In the genomic region with DNA sequence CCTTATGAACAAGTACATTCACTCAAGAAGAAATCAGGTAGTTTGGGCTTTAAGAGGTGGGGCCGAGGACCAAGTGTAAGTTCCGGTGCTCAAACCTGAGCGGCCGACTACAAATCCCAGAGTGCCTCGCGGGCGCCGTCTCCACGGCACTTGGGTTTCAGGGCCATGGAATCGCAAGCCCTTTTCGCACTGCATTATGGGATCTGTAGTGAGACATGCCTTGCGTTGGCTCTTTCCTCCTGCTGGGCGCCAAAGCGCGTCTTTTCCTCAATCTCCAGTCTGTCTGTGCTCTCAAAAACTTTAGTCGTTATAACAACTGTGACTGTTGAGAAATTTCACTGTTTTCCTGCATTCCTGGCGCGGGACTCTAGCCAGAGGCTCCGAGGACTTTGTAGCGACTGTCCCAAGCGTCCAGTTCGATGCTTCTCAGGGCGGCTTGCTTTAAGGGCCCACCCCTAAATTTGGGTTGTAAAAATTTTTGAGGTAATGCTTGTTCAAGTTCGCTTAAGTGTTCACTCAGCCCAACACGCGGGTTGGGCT, we compare ENCODE assay signal across 1 cellular context.
TF ChIP-seq lines count a peak whose summit lies in the region.

No MANE protein-coding gene starts in this region.

TF ChIP-seq in K562, 482 proteins besides CTCF, POLR2A, EP300 and RAD21 (continued from another document and continues in another):
- TF ChIP-seq, protein P1, sequence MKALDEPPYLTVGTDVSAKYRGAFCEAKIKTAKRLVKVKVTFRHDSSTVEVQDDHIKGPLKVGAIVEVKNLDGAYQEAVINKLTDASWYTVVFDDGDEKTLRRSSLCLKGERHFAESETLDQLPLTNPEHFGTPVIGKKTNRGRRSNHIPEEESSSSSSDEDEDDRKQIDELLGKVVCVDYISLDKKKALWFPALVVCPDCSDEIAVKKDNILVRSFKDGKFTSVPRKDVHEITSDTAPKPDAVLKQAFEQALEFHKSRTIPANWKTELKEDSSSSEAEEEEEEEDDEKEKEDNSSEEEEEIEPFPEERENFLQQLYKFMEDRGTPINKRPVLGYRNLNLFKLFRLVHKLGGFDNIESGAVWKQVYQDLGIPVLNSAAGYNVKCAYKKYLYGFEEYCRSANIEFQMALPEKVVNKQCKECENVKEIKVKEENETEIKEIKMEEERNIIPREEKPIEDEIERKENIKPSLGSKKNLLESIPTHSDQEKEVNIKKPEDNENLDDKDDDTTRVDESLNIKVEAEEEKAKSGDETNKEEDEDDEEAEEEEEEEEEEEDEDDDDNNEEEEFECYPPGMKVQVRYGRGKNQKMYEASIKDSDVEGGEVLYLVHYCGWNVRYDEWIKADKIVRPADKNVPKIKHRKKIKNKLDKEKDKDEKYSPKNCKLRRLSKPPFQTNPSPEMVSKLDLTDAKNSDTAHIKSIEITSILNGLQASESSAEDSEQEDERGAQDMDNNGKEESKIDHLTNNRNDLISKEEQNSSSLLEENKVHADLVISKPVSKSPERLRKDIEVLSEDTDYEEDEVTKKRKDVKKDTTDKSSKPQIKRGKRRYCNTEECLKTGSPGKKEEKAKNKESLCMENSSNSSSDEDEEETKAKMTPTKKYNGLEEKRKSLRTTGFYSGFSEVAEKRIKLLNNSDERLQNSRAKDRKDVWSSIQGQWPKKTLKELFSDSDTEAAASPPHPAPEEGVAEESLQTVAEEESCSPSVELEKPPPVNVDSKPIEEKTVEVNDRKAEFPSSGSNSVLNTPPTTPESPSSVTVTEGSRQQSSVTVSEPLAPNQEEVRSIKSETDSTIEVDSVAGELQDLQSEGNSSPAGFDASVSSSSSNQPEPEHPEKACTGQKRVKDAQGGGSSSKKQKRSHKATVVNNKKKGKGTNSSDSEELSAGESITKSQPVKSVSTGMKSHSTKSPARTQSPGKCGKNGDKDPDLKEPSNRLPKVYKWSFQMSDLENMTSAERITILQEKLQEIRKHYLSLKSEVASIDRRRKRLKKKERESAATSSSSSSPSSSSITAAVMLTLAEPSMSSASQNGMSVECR (CRISPR knock-in tag; IDR thresholded peaks at IDR 0.05): no peak
- TF ChIP-seq E4F1 (CRISPR knock-in tag; IDR thresholded peaks at IDR 0.05; ENCODE audit: borderline replicate concordance): no peak
- TF ChIP-seq, protein P2, sequence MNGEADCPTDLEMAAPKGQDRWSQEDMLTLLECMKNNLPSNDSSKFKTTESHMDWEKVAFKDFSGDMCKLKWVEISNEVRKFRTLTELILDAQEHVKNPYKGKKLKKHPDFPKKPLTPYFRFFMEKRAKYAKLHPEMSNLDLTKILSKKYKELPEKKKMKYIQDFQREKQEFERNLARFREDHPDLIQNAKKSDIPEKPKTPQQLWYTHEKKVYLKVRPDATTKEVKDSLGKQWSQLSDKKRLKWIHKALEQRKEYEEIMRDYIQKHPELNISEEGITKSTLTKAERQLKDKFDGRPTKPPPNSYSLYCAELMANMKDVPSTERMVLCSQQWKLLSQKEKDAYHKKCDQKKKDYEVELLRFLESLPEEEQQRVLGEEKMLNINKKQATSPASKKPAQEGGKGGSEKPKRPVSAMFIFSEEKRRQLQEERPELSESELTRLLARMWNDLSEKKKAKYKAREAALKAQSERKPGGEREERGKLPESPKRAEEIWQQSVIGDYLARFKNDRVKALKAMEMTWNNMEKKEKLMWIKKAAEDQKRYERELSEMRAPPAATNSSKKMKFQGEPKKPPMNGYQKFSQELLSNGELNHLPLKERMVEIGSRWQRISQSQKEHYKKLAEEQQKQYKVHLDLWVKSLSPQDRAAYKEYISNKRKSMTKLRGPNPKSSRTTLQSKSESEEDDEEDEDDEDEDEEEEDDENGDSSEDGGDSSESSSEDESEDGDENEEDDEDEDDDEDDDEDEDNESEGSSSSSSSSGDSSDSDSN (IDR thresholded peaks at IDR 0.05; ENCODE audit: borderline replicate concordance in 1 of 2, low read depth in 2 of 2, low read length in 2 of 2): no peak; a peak in 1 of 4 replicates
- no peak for TF ChIP-seq SMC3 (conservative IDR thresholded peaks at IDR 0.05; ENCODE audit: insufficient read depth, low read depth, low read length)
- TF ChIP-seq, protein P3, sequence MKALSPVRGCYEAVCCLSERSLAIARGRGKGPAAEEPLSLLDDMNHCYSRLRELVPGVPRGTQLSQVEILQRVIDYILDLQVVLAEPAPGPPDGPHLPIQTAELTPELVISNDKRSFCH (CRISPR knock-in tag; IDR thresholded peaks at IDR 0.05): no peak
- TF ChIP-seq, protein P3 (tag; IDR thresholded peaks at IDR 0.05): no peak
- no peak for TF ChIP-seq PCBP1 (IDR thresholded peaks at IDR 0.05; ENCODE audit: low read depth, low read length, poor library complexity, severe bottlenecking)
- no peak for TF ChIP-seq HMGXB4 (CRISPR knock-in tag; IDR thresholded peaks at IDR 0.05)
- TF ChIP-seq, protein P4, sequence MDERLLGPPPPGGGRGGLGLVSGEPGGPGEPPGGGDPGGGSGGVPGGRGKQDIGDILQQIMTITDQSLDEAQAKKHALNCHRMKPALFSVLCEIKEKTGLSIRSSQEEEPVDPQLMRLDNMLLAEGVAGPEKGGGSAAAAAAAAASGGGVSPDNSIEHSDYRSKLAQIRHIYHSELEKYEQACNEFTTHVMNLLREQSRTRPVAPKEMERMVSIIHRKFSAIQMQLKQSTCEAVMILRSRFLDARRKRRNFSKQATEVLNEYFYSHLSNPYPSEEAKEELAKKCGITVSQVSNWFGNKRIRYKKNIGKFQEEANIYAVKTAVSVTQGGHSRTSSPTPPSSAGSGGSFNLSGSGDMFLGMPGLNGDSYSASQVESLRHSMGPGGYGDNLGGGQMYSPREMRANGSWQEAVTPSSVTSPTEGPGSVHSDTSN (CRISPR knock-in tag; IDR thresholded peaks at IDR 0.05; ENCODE audit: low read depth): no peak
- TF ChIP-seq, protein P4 (tag; conservative IDR thresholded peaks at IDR 0.05; ENCODE audit: low read depth): no peak
- TF ChIP-seq, protein P5, sequence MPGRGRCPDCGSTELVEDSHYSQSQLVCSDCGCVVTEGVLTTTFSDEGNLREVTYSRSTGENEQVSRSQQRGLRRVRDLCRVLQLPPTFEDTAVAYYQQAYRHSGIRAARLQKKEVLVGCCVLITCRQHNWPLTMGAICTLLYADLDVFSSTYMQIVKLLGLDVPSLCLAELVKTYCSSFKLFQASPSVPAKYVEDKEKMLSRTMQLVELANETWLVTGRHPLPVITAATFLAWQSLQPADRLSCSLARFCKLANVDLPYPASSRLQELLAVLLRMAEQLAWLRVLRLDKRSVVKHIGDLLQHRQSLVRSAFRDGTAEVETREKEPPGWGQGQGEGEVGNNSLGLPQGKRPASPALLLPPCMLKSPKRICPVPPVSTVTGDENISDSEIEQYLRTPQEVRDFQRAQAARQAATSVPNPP (IDR thresholded peaks at IDR 0.05; ENCODE audit: borderline replicate concordance, insufficient read depth, insufficient read length): no peak
- no peak for TF ChIP-seq ZNF224 (CRISPR knock-in tag; IDR thresholded peaks at IDR 0.05)
- TF ChIP-seq, protein P6, sequence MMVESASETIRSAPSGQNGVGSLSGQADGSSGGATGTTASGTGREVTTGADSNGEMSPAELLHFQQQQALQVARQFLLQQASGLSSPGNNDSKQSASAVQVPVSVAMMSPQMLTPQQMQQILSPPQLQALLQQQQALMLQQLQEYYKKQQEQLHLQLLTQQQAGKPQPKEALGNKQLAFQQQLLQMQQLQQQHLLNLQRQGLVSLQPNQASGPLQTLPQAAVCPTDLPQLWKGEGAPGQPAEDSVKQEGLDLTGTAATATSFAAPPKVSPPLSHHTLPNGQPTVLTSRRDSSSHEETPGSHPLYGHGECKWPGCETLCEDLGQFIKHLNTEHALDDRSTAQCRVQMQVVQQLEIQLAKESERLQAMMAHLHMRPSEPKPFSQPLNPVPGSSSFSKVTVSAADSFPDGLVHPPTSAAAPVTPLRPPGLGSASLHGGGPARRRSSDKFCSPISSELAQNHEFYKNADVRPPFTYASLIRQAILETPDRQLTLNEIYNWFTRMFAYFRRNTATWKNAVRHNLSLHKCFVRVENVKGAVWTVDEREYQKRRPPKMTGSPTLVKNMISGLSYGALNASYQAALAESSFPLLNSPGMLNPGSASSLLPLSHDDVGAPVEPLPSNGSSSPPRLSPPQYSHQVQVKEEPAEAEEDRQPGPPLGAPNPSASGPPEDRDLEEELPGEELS (CRISPR knock-in tag; IDR thresholded peaks at IDR 0.05; ENCODE audit: borderline replicate concordance): no peak
- no peak for TF ChIP-seq ESRRA (IDR thresholded peaks at IDR 0.05; ENCODE audit: borderline replicate concordance, low read depth)
- no peak for TF ChIP-seq ILK (tag; IDR thresholded peaks at IDR 0.05; ENCODE audit: borderline replicate concordance, low read depth)
- no peak for TF ChIP-seq ZNF408 (CRISPR knock-in tag; IDR thresholded peaks at IDR 0.05; ENCODE audit: low read depth)
